Comparison of ENCODE assay signal across 1 cellular context in genomic region chr20:3767434-3768341, GRCh38.
TF ChIP-seq lines count a peak whose summit lies in the region.

Gene ADISSP, minus strand, starts transcription at chr20:3767753. Its CDS starts 7,653 bp downstream, at chr20:3760100.

TF ChIP-seq in HepG2, 621 proteins besides CTCF, POLR2A, EP300 and RAD21 (continued from another document and continues in another):
- TF ChIP-seq, protein P1, sequence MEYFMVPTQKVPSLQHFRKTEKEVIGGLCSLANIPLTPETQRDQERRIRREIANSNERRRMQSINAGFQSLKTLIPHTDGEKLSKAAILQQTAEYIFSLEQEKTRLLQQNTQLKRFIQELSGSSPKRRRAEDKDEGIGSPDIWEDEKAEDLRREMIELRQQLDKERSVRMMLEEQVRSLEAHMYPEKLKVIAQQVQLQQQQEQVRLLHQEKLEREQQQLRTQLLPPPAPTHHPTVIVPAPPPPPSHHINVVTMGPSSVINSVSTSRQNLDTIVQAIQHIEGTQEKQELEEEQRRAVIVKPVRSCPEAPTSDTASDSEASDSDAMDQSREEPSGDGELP (IDR thresholded peaks at IDR 0.05; ENCODE audit: borderline replicate concordance, low read depth) = no peak; the same call in 1 of the 2 replicates
- peak; percentile 22; the same call in 1 of the 2 replicates for TF ChIP-seq MIER2 (CRISPR knock-in tag; IDR thresholded peaks at IDR 0.05)
- no peak for TF ChIP-seq POLR2AphosphoS2 (IDR thresholded peaks at IDR 0.05; ENCODE audit: low read depth, low read length)
- peak; percentile 58; the same call in 1 of the 2 replicates for TF ChIP-seq MLX (CRISPR knock-in tag; IDR thresholded peaks at IDR 0.05)
- TF ChIP-seq HMGXB4 (CRISPR knock-in tag; IDR thresholded peaks at IDR 0.05; ENCODE audit: borderline replicate concordance in 1 of 2, low read depth in 1 of 2) = peak; percentile 86 to 93; a peak in 2 of 4 replicates
- no peak; the same call in 1 of the 2 replicates for TF ChIP-seq MEF2D (CRISPR knock-in tag; IDR thresholded peaks at IDR 0.05)
- TF ChIP-seq ZNF343 (CRISPR knock-in tag; IDR thresholded peaks at IDR 0.05) = peak; percentile 74; the same call in 1 of the 2 replicates
- TF ChIP-seq ZNF766 (CRISPR knock-in tag; IDR thresholded peaks at IDR 0.05; ENCODE audit: borderline replicate concordance) = peak; percentile 93
- peak; percentile 99 for TF ChIP-seq ARID2 (CRISPR knock-in tag; IDR thresholded peaks at IDR 0.05; ENCODE audit: borderline replicate concordance)
- TF ChIP-seq ZNF569 (CRISPR knock-in tag; IDR thresholded peaks at IDR 0.05; ENCODE audit: borderline replicate concordance) = peak; percentile 81; the same call in 1 of the 2 replicates
- TF ChIP-seq RFXAP (CRISPR knock-in tag; IDR thresholded peaks at IDR 0.05; ENCODE audit: borderline replicate concordance) = peak; percentile 92
- TF ChIP-seq ZNF567 (CRISPR knock-in tag; IDR thresholded peaks at IDR 0.05; ENCODE audit: borderline replicate concordance) = peak; percentile 49
- peak; percentile 80; the same call in 1 of the 2 replicates for TF ChIP-seq ZNF546 (CRISPR knock-in tag; conservative IDR thresholded peaks at IDR 0.05)
- peak; percentile 80 for TF ChIP-seq MED8 (CRISPR knock-in tag; IDR thresholded peaks at IDR 0.05; ENCODE audit: insufficient replicate concordance)
- TF ChIP-seq ZNF513 (CRISPR knock-in tag; conservative IDR thresholded peaks at IDR 0.05) = peak; percentile 82; the same call in 1 of the 2 replicates
- peak; percentile 77; the same call in 1 of the 2 replicates for TF ChIP-seq ZNF792 (CRISPR knock-in tag; IDR thresholded peaks at IDR 0.05)
- TF ChIP-seq EED (CRISPR knock-in tag; IDR thresholded peaks at IDR 0.05) = peak; percentile 96
- peak; percentile 92 for TF ChIP-seq ZNF678 (CRISPR knock-in tag; IDR thresholded peaks at IDR 0.05)
- peak; percentile 69; the same call in 1 of the 2 replicates for TF ChIP-seq CBFB (CRISPR knock-in tag; IDR thresholded peaks at IDR 0.05)
- peak; percentile 55; the same call in 1 of the 2 replicates for TF ChIP-seq ZNF333 (CRISPR knock-in tag; IDR thresholded peaks at IDR 0.05; ENCODE audit: borderline replicate concordance)
- TF ChIP-seq ZFP90 (CRISPR knock-in tag; IDR thresholded peaks at IDR 0.05; ENCODE audit: borderline replicate concordance) = peak; percentile 79
- no peak for TF ChIP-seq ZNF562 (CRISPR knock-in tag; IDR thresholded peaks at IDR 0.05; ENCODE audit: borderline replicate concordance)
- peak; percentile 63; the same call in 1 of the 2 replicates for TF ChIP-seq KDM5A (IDR thresholded peaks at IDR 0.05; ENCODE audit: borderline replicate concordance, low read length)
- peak; percentile 97 for TF ChIP-seq REPIN1 (CRISPR knock-in tag; IDR thresholded peaks at IDR 0.05; ENCODE audit: borderline replicate concordance, low read depth)
- no peak for TF ChIP-seq SMAD9 (CRISPR knock-in tag; IDR thresholded peaks at IDR 0.05)
- TF ChIP-seq MLLT10 (CRISPR knock-in tag; IDR thresholded peaks at IDR 0.05) = 0 out of 2 replicates have a peak, but pooled peaks have one; percentile 55
- TF ChIP-seq FUBP1 (CRISPR knock-in tag; IDR thresholded peaks at IDR 0.05; ENCODE audit: borderline replicate concordance) = 0 out of 2 replicates have a peak, but pooled peaks have one; percentile 11
- peak; percentile 68; the same call in 1 of the 2 replicates for TF ChIP-seq PAX8 (CRISPR knock-in tag; IDR thresholded peaks at IDR 0.05; ENCODE audit: borderline replicate concordance)
- peak; percentile 28 for TF ChIP-seq HDAC2 (CRISPR knock-in tag; IDR thresholded peaks at IDR 0.05)
- peak; percentile 95 for TF ChIP-seq SAP130 (CRISPR knock-in tag; IDR thresholded peaks at IDR 0.05; ENCODE audit: low read depth)
- TF ChIP-seq ZBTB21 (CRISPR knock-in tag; IDR thresholded peaks at IDR 0.05) = no peak
- no peak for TF ChIP-seq HNF1A (IDR thresholded peaks at IDR 0.05; ENCODE audit: low read depth)
- TF ChIP-seq HNF1A (CRISPR knock-in tag; IDR thresholded peaks at IDR 0.05; ENCODE audit: borderline replicate concordance) = no peak; the same call in none of the 2 replicates
- peak; percentile 94; the same call in 1 of the 2 replicates for TF ChIP-seq KLF9 (CRISPR knock-in tag; IDR thresholded peaks at IDR 0.05; ENCODE audit: low read depth)
- TF ChIP-seq ELF4 (CRISPR knock-in tag; IDR thresholded peaks at IDR 0.05; ENCODE audit: borderline replicate concordance) = peak; percentile 89; the same call in 1 of the 2 replicates
- TF ChIP-seq NPAS2 (CRISPR knock-in tag; IDR thresholded peaks at IDR 0.05; ENCODE audit: borderline replicate concordance) = no peak
- TF ChIP-seq ZNF136 (CRISPR knock-in tag; IDR thresholded peaks at IDR 0.05; ENCODE audit: low read depth) = peak; percentile 86
- TF ChIP-seq PAWR (CRISPR knock-in tag; IDR thresholded peaks at IDR 0.05; ENCODE audit: borderline replicate concordance) = 0 out of 2 replicates have a peak, but pooled peaks have one; percentile 83
- peak; percentile 79 for TF ChIP-seq PAXIP1 (CRISPR knock-in tag; conservative IDR thresholded peaks at IDR 0.05)
- 0 out of 2 replicates have a peak, but pooled peaks have one; percentile 50 for TF ChIP-seq ZNF512B (CRISPR knock-in tag; IDR thresholded peaks at IDR 0.05; ENCODE audit: borderline replicate concordance)
- TF ChIP-seq ZNF75D (CRISPR knock-in tag; IDR thresholded peaks at IDR 0.05; ENCODE audit: borderline replicate concordance) = no peak
